In the genomic region with DNA sequence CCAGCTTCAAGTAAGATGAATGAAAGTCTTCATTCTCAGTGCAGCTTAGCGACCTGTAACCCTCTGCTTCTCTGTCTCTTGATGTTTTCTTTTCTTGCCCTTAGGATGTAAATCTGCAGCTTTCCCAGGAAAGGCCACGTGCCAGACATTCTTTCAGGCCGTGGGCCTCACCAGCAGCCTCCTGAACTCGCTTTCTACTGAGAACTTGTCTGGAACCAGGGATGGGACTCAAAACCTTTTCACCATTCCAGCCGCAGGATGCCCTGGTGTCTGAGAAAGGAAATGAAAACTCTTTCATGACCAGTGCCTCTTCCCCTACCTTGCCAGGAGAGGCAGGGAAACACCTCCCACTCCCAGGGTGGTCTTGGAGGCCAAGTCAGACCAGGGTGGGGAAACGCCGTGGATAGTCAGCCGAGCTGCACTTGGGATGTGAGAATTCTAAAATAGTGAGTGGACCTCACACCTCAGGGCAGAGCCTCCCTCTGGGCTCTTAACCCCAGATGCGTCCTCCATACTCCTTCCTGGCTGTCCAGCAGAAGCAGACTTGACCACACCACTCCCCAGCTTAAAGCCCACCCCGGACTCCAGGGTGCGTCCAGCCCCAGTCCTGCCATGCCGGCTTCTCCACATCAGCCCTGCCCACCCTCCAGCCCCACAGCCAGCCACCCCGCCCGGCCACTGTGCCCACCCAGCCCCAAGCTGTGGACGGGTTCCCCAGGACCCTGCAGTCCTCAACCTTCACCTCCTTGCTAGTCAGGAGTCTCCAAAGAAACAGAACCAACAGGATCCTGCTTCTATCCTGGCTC, we compare ENCODE assay signal across 1 cellular context.
TF ChIP-seq lines count a peak whose summit lies in the region.

No MANE protein-coding gene starts in this region.

TF ChIP-seq in IMR-90, 13 proteins besides CTCF, POLR2A, EP300 and RAD21:
- TF ChIP-seq CHD1 (IDR thresholded peaks at IDR 0.05; ENCODE audit: low read depth, low read length) = no peak
- no peak for TF ChIP-seq SMC3 (IDR thresholded peaks at IDR 0.05; ENCODE audit: low read depth, low read length)
- TF ChIP-seq BHLHE40 (IDR thresholded peaks at IDR 0.05; ENCODE audit: low read depth, low read length) = peak; percentile 28; the same call in 1 of the 2 replicates
- TF ChIP-seq, protein P1, sequence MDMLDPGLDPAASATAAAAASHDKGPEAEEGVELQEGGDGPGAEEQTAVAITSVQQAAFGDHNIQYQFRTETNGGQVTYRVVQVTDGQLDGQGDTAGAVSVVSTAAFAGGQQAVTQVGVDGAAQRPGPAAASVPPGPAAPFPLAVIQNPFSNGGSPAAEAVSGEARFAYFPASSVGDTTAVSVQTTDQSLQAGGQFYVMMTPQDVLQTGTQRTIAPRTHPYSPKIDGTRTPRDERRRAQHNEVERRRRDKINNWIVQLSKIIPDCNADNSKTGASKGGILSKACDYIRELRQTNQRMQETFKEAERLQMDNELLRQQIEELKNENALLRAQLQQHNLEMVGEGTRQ (IDR thresholded peaks at IDR 0.05; ENCODE audit: low read depth, low read length) = peak; percentile 29; the same call in 1 of the 2 replicates
